ENCODE assay signal across 8 cellular contexts in genomic region chr14:104977681-104978647, GRCh38. TPM values are rescaled to one million over a fixed set of nuclear protein-coding genes. Genes with fewer than 3 reads are reported as not detected.
DNase-seq lines count a peak whose midpoint lies in the region; ATAC-seq lines count a peak whose summit lies in the region.

TSS of gene AHNAK2 (minus strand) at chr14:104978374. CDS start at chr14:104978237, 137 bp downstream.

- POLR2A ChIA-PET in activated CD8-positive, alpha-beta T cell treated with anti-CD3 and anti-CD28 coated beads, Interleukin-2, amount 10 ng/mL, durations not matched to agents 7 days and 5 days (lab: Charles Lee), result no interaction called here

- H3K4me3 ChIP-seq in mesodermal cell (ENCODE audit: extremely low read depth, insufficient read depth, low read length, poor library complexity, severe bottlenecking), result peak within 1 kb of the TSS; percentile 35

- H3K9me3 ChIP-seq in mesodermal cell (ENCODE audit: control insufficient read depth, low read length), result no peaks in the 10 kb centered on the region

- peak; percentile 77 for ATAC-seq in activated CD8-positive, alpha-beta T cell treated with anti-CD3 and anti-CD28 coated beads, Interleukin-2, amount 10 ng/mL, durations not matched to agents 7 days and 5 days
- ATAC-seq in GM21390 (IDR thresholded peaks at IDR 0.05; ENCODE audit: unreplicated experiment), result no peak

- H3K9me3 Mint-ChIP-seq in activated CD8-positive, alpha-beta T cell treated with anti-CD3 and anti-CD28 coated beads, Interleukin-2, amount 10 ng/mL, durations not matched to agents 7 days and 5 days (ENCODE audit: insufficient read depth), result no peaks in the 10 kb centered on the region

- H3K4me3 Mint-ChIP-seq in activated CD8-positive, alpha-beta T cell treated with anti-CD3 and anti-CD28 coated beads, Interleukin-2, amount 10 ng/mL, durations not matched to agents 7 days and 5 days, result peak within 1 kb of the TSS; percentile 61

- no peaks in the 10 kb centered on the region for H3K36me3 ChIP-seq in mesodermal cell (ENCODE audit: control insufficient read depth, insufficient read depth, low read length)

- peaks cover 18% of the 10 kb centered on the region for H3K4me1 ChIP-seq in mesodermal cell (ENCODE audit: control insufficient read depth, insufficient read depth, low read length, poor library complexity, severe bottlenecking)

- WGBS in mesodermal cell (ENCODE audit: insufficient coverage in 2 of 2), 2 experiments, result 4 to 6% methylated on average over 68 to 86 of the region's 111 CpGs

- DNase-seq in DMS 273 (lab: John Stamatoyannopoulos, UW; ENCODE audit: unreplicated experiment) (peak; percentile 87), DMS 273 treated with DMSO at 0.1 percent for 48 hours (lab: John Stamatoyannopoulos, UW) (no peak), NCI-H510A treated with DMSO at 0.1 percent for 48 hours (lab: John Stamatoyannopoulos, UW) (peak; percentile 73), epithelial cell of prostate (ENCODE audit: low read depth, low spot score) (no peak)
- DNase-seq in activated CD8-positive, alpha-beta T cell treated with anti-CD3 and anti-CD28 coated beads, Interleukin-2, amount 10 ng/mL, durations not matched to agents 7 days and 5 days, result peak; percentile 44
- DNase-seq in stimulated activated naive CD4-positive, alpha-beta T cell (lab: John Stamatoyannopoulos, UW), result peak in 5 of 6 experiments; percentile 28 to 51 (median 40)

- CTCF ChIA-PET in activated CD8-positive, alpha-beta T cell treated with anti-CD3 and anti-CD28 coated beads, Interleukin-2, amount 10 ng/mL, durations not matched to agents 7 days and 5 days (lab: Charles Lee), result interaction anchor here (1.3 kb wide), 1 partner anchor 67 kb away, joined by 4 read pairs; no protein-coding TSS in a partner anchor

- peaks cover 30% of the 10 kb centered on the region for H3K27me3 Mint-ChIP-seq in activated CD8-positive, alpha-beta T cell treated with anti-CD3 and anti-CD28 coated beads, Interleukin-2, amount 10 ng/mL, durations not matched to agents 7 days and 5 days (ENCODE audit: low read depth)

- H3K27ac Mint-ChIP-seq in activated CD8-positive, alpha-beta T cell treated with anti-CD3 and anti-CD28 coated beads, Interleukin-2, amount 10 ng/mL, durations not matched to agents 7 days and 5 days, result no peak within 1 kb of the TSS

- no peaks in the 10 kb centered on the region for H3K36me3 Mint-ChIP-seq in activated CD8-positive, alpha-beta T cell treated with anti-CD3 and anti-CD28 coated beads, Interleukin-2, amount 10 ng/mL, durations not matched to agents 7 days and 5 days (ENCODE audit: low read depth)

- H3K4me1 Mint-ChIP-seq in activated CD8-positive, alpha-beta T cell treated with anti-CD3 and anti-CD28 coated beads, Interleukin-2, amount 10 ng/mL, durations not matched to agents 7 days and 5 days (ENCODE audit: low read depth), result peaks cover 10% of the 10 kb centered on the region

- peak within 1 kb of the TSS; percentile 65 for H3K27ac ChIP-seq in epithelial cell of prostate
- H3K27ac ChIP-seq in mesodermal cell (ENCODE audit: low read depth, low read length, severe bottlenecking), result no peak within 1 kb of the TSS

RNA-seq across cellular contexts. Expression of gene AHNAK2, which starts in this region (rescaled TPM):
- total RNA-seq in activated CD8-positive, alpha-beta T cell treated with anti-CD3 and anti-CD28 coated beads, Interleukin-2, amount 10 ng/mL, durations not matched to agents 7 days and 5 days, result not detected
- polyA plus RNA-seq in mesodermal cell (2013, experiment 1 of 2), result 5.0 TPM
- 4.9 TPM for polyA plus RNA-seq in mesodermal cell (2013, experiment 2 of 2)

Comparison
In these comparisons a context has a peak if more than half of its experiments do, and no peak if none do; other contexts are left out.
1. DNase-seq: peak in DMS 273 (single experiment), NCI-H510A treated with DMSO at 0.1 percent for 48 hours (single experiment) and stimulated activated naive CD4-positive, alpha-beta T cell (5 of 6); none in DMS 273 treated with DMSO at 0.1 percent for 48 hours (single experiment) and epithelial cell of prostate (single experiment).
2. Peak in DNase-seq and ATAC-seq in activated CD8-positive, alpha-beta T cell treated with anti-CD3 and anti-CD28 coated beads, Interleukin-2, amount 10 ng/mL, durations not matched to agents 7 days and 5 days; RNA of the gene not detected or under 1 TPM.